In the genomic region with DNA sequence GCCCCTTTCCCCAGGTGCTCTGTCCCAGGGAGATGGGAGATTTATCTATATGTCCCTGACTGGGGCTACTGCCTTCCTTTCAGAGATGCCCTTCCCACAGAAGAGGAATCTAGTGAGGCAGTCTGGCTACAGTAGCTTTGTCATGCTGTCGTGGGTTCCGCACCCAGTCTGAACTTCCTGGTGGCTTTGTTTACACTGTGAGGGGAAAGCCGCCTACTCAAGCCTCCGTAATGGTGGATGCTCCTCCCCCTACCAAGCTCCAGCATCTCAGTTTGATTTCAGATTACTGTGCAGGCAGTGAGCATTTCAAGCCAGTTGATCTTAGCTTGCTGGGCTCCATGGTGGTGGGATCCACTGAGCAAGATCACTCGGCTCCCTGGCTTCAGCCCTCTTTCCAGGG, we compare ENCODE assay signal across 19 cellular contexts. TPM values are rescaled to one million over a fixed set of nuclear protein-coding genes. Genes with fewer than 3 reads are reported as not detected.
DNase-seq lines count a peak whose midpoint lies in the region; ATAC-seq and TF ChIP-seq lines count a peak whose summit lies in the region.
"Had no signal": no experiment of that assay in that cellular context is flagged by ENCODE, and none has a peak within 500 bp of the region (broad histone marks: within the 10 kb centered on the region; RNA-seq: fewer than 3 reads in every experiment).

No MANE protein-coding gene starts in this region.

- no peaks in the 10 kb centered on the region for H3K36me3 Mint-ChIP-seq in activated CD8-positive, alpha-beta T cell treated with anti-CD3 and anti-CD28 coated beads for 36 hours (ENCODE audit: low read depth)
- H3K36me3 Mint-ChIP-seq: CD8-positive, alpha-beta memory T cell had no signal

- no peak overlapping the region for H2AK5ac ChIP-seq in trophoblast cell (ENCODE audit: low read length)

- H3K27me3 Mint-ChIP-seq in activated CD8-positive, alpha-beta T cell treated with anti-CD3 and anti-CD28 coated beads for 36 hours: peaks cover 4% of the 10 kb centered on the region

- H4K91ac ChIP-seq in trophoblast cell (ENCODE audit: low read depth, low read length): peak overlapping the region; percentile 10

- no peak overlapping the region for H3K4me2 ChIP-seq in trophoblast cell (ENCODE audit: low read length)
- H3K4me2 ChIP-seq: BLaER1 had no signal

- peaks cover 4% of the 10 kb centered on the region for H3K9me3 ChIP-seq in trophoblast cell (ENCODE audit: insufficient read depth, low read depth, low read length)
- H3K9me3 ChIP-seq: BLaER1, Caco-2, HAP-1 had no signal

- no peak overlapping the region for H4K12ac ChIP-seq in trophoblast cell (ENCODE audit: low read depth, low read length)

- WGBS in trophoblast cell (ENCODE audit: extremely low coverage, insufficient coverage, insufficient read length): no CpG with 5 or more reads among the region's 5 CpGs

- H4K8ac ChIP-seq in trophoblast cell (ENCODE audit: low read depth, low read length): no peak overlapping the region

- in situ Hi-C loops in brain microvascular endothelial cell (cut with HindIII; ENCODE audit: low pct_ligation_motif_present, low sequenced_read_pairs): no loop called here

- H3K27ac Mint-ChIP-seq in activated CD8-positive, alpha-beta T cell treated with anti-CD3 and anti-CD28 coated beads for 36 hours: no peak overlapping the region
- H3K27ac Mint-ChIP-seq: CD8-positive, alpha-beta memory T cell; HFFc6 had no signal

- H3K18ac ChIP-seq in trophoblast cell (ENCODE audit: low read length): no peak overlapping the region

- H3K4ac ChIP-seq in trophoblast cell (ENCODE audit: low read depth, low read length): no peak overlapping the region

- H3K4me1 ChIP-seq in trophoblast cell (ENCODE audit: control insufficient read depth in 1 of 2, insufficient read depth in 2 of 2, low read length in 2 of 2): peaks cover 3 to 11% of the 10 kb centered on the region in 2 experiments
- H3K4me1 ChIP-seq: BLaER1, Caco-2, HAP-1 had no signal

- no peak for TF ChIP-seq CTCF in brain microvascular endothelial cell (IDR thresholded peaks at IDR 0.05; ENCODE audit: low read depth, low read length, missing control alignments)
- TF ChIP-seq CTCF in activated CD8-positive, alpha-beta T cell treated with anti-CD3 and anti-CD28 coated beads for 36 hours (IDR thresholded peaks at IDR 0.05): no peak

- POLR2A ChIA-PET in activated CD8-positive, alpha-beta T cell treated with anti-CD3 and anti-CD28 coated beads for 36 hours (lab: Charles Lee): no interaction called here

- H3K9me3 Mint-ChIP-seq in activated CD8-positive, alpha-beta T cell treated with anti-CD3 and anti-CD28 coated beads for 36 hours: no peaks in the 10 kb centered on the region

- intact Hi-C loops in activated CD8-positive, alpha-beta T cell treated with anti-CD3 and anti-CD28 coated beads for 36 hours (cut with micrococcal nuclease): no loop called here

- H3K9ac ChIP-seq in trophoblast cell (ENCODE audit: low read length): no peak overlapping the region
- H3K9ac ChIP-seq: BLaER1 had no signal

- no peaks in the 10 kb centered on the region for H3K79me1 ChIP-seq in trophoblast cell (ENCODE audit: low read length)

- DNase-seq in DMS53 (lab: John Stamatoyannopoulos, UW) (peak; percentile 43), DMS53 treated with DMSO at 0.1 percent for 48 hours (lab: John Stamatoyannopoulos, UW; ENCODE audit: unreplicated experiment) (no peak), brain microvascular endothelial cell (peak; percentile 9), kidney tubule cell (ENCODE audit: low spot score) (peak; percentile 44), trophoblast cell (no peak), iPS-NIHi11 (ENCODE audit: low spot score) (no peak)
- no peak for DNase-seq in activated CD8-positive, alpha-beta T cell treated with anti-CD3 and anti-CD28 coated beads for 36 hours
- DNase-seq: AML-193; Caco-2; CD8-positive, alpha-beta memory T cell; DMS79; EL; HFFc6 had no signal

- H3K27ac ChIP-seq in brain microvascular endothelial cell (no peak overlapping the region), trophoblast cell (ENCODE audit: low read depth, low read length) (no peak overlapping the region)
- H3K27ac ChIP-seq: 22Rv1, BLaER1, HL-60 had no signal

- H3K4me3 Mint-ChIP-seq in activated CD8-positive, alpha-beta T cell treated with anti-CD3 and anti-CD28 coated beads for 36 hours: no peak overlapping the region
- H3K4me3 Mint-ChIP-seq: CD8-positive, alpha-beta memory T cell; HFFc6 had no signal

- ATAC-seq in HG03520 (IDR thresholded peaks at IDR 0.05; ENCODE audit: unreplicated experiment): no peak
- ATAC-seq in activated CD8-positive, alpha-beta T cell treated with anti-CD3 and anti-CD28 coated beads for 36 hours: no peak

- CTCF ChIA-PET in activated CD8-positive, alpha-beta T cell treated with anti-CD3 and anti-CD28 coated beads for 36 hours (lab: Charles Lee): interaction anchor here (1.1 kb wide), 1 partner anchor 122 kb away, joined by 3 read pairs; no protein-coding TSS in a partner anchor

- no peak overlapping the region for H3K14ac ChIP-seq in trophoblast cell (ENCODE audit: low read length)

- no peak overlapping the region for H2BK120ac ChIP-seq in trophoblast cell (ENCODE audit: insufficient read depth, low read length, poor library complexity)

- H3K79me2 ChIP-seq in trophoblast cell (ENCODE audit: control insufficient read depth, insufficient read depth, low read length, poor library complexity): no peaks in the 10 kb centered on the region

- H2BK5ac ChIP-seq in trophoblast cell (ENCODE audit: low read depth, low read length, poor library complexity): no peak overlapping the region

- H3K23ac ChIP-seq in trophoblast cell (ENCODE audit: low read length): no peak overlapping the region

- no peak overlapping the region for H2BK12ac ChIP-seq in trophoblast cell (ENCODE audit: low read length)

- H3K27me3 ChIP-seq in brain microvascular endothelial cell (replicated peaks): no peaks in the 10 kb centered on the region
- no peaks in the 10 kb centered on the region for H3K27me3 ChIP-seq in trophoblast cell (ENCODE audit: insufficient read depth, low read length)

- no peak overlapping the region for H3K4me3 ChIP-seq in brain microvascular endothelial cell (ENCODE audit: low read depth, low read length)
- no peak overlapping the region for H3K4me3 ChIP-seq in trophoblast cell (ENCODE audit: low read depth, low read length)
- H3K4me3 ChIP-seq: BLaER1, HAP-1 had no signal

- no peak overlapping the region for H2AFZ ChIP-seq in trophoblast cell (ENCODE audit: insufficient read depth, low read length, poor library complexity)

- no peaks in the 10 kb centered on the region for H3K4me1 Mint-ChIP-seq in activated CD8-positive, alpha-beta T cell treated with anti-CD3 and anti-CD28 coated beads for 36 hours (ENCODE audit: low read depth)
- H3K4me1 Mint-ChIP-seq: CD8-positive, alpha-beta memory T cell had no signal

- H3K36me3 ChIP-seq in brain microvascular endothelial cell (replicated peaks) (no peaks in the 10 kb centered on the region), trophoblast cell (ENCODE audit: control insufficient read depth in 1 of 2, insufficient read depth in 2 of 2, low read length in 2 of 2) (no peaks in the 10 kb centered on the region)
- H3K36me3 ChIP-seq: BLaER1, HAP-1 had no signal

RNA-seq across cellular contexts. Expression of a gene that starts 35.4 kb away (rescaled TPM):
- under 0.01 and 0.01 TPM in 2 replicates for polyA plus RNA-seq in trophoblast cell (2013)
- total RNA-seq in activated CD8-positive, alpha-beta T cell treated with anti-CD3 and anti-CD28 coated beads for 36 hours: not detected
- total RNA-seq: A673; Caco-2; CD8-positive, alpha-beta memory T cell had no signal
- polyA plus RNA-seq: CD8-positive, alpha-beta memory T cell had no signal

Comparison
In these comparisons a context has a peak if more than half of its experiments do, and no peak if none do; other contexts are left out.
1. DNase-seq: peak in DMS53 (single experiment), brain microvascular endothelial cell (single experiment) and kidney tubule cell (single experiment); none in DMS53 treated with DMSO at 0.1 percent for 48 hours (single experiment), trophoblast cell (0 of 2), activated CD8-positive, alpha-beta T cell treated with anti-CD3 and anti-CD28 coated beads for 36 hours (single experiment) and iPS-NIHi11 (single experiment).